1 cellular context compared by ENCODE assay signal in the genomic region with DNA sequence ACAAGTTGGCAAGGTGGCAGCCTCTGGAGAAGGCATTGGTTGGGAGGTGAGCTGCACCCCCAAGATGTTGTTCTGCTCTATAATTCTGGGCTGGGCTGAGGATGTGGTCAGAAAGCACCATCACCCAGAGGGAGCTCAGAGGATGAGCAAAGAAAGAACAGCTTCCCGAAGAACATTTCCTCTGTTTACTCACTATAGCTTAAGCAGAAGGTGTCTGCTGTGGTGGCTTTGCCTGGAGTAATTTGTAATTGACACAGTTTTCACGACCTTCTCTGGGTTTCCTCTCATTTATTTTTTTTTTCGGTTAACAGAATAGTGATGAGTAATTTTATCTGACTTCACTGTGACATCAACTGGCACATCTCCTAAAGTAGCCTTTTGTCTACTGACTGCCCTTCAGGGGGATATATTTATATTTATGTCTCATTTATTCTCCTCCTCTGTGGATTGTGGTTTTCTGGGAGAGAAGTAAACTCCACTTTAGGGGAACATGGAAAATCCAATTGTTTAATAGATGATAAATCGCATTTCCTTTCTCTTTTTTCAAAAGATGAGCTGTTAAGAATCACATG.
TF ChIP-seq lines count a peak whose summit lies in the region.

No MANE protein-coding gene starts in this region.

TF ChIP-seq in GM23338, 12 proteins besides CTCF, POLR2A, EP300 and RAD21 (continued from another document):
- TF ChIP-seq, protein P1, sequence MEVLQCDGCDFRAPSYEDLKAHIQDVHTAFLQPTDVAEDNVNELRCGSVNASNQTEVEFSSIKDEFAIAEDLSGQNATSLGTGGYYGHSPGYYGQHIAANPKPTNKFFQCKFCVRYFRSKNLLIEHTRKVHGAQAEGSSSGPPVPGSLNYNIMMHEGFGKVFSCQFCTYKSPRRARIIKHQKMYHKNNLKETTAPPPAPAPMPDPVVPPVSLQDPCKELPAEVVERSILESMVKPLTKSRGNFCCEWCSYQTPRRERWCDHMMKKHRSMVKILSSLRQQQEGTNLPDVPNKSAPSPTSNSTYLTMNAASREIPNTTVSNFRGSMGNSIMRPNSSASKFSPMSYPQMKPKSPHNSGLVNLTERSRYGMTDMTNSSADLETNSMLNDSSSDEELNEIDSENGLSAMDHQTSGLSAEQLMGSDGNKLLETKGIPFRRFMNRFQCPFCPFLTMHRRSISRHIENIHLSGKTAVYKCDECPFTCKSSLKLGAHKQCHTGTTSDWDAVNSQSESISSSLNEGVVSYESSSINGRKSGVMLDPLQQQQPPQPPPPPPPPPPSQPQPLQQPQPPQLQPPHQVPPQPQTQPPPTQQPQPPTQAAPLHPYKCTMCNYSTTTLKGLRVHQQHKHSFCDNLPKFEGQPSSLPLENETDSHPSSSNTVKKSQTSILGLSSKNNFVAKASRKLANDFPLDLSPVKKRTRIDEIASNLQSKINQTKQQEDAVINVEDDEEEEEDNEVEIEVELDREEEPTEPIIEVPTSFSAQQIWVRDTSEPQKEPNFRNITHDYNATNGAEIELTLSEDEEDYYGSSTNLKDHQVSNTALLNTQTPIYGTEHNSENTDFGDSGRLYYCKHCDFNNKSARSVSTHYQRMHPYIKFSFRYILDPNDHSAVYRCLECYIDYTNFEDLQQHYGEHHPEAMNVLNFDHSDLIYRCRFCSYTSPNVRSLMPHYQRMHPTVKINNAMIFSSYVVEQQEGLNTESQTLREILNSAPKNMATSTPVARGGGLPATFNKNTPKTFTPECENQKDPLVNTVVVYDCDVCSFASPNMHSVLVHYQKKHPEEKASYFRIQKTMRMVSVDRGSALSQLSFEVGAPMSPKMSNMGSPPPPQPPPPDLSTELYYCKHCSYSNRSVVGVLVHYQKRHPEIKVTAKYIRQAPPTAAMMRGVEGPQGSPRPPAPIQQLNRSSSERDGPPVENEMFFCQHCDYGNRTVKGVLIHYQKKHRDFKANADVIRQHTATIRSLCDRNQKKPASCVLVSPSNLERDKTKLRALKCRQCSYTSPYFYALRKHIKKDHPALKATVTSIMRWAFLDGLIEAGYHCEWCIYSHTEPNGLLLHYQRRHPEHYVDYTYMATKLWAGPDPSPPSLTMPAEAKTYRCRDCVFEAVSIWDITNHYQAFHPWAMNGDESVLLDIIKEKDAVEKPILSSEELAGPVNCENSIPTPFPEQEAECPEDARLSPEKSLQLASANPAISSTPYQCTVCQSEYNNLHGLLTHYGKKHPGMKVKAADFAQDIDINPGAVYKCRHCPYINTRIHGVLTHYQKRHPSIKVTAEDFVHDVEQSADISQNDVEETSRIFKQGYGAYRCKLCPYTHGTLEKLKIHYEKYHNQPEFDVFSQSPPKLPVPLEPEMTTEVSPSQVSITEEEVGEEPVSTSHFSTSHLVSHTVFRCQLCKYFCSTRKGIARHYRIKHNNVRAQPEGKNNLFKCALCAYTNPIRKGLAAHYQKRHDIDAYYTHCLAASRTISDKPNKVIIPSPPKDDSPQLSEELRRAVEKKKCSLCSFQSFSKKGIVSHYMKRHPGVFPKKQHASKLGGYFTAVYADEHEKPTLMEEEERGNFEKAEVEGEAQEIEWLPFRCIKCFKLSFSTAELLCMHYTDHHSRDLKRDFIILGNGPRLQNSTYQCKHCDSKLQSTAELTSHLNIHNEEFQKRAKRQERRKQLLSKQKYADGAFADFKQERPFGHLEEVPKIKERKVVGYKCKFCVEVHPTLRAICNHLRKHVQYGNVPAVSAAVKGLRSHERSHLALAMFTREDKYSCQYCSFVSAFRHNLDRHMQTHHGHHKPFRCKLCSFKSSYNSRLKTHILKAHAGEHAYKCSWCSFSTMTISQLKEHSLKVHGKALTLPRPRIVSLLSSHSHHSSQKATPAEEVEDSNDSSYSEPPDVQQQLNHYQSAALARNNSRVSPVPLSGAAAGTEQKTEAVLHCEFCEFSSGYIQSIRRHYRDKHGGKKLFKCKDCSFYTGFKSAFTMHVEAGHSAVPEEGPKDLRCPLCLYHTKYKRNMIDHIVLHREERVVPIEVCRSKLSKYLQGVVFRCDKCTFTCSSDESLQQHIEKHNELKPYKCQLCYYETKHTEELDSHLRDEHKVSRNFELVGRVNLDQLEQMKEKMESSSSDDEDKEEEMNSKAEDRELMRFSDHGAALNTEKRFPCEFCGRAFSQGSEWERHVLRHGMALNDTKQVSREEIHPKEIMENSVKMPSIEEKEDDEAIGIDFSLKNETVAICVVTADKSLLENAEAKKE (CRISPR knock-in tag; IDR thresholded peaks at IDR 0.05), result no peak
